In genomic region chr1:166914111-166914510, GRCh38 we compare ENCODE assay signal across 1 cellular context.
TF ChIP-seq lines count a peak whose summit lies in the region.

No MANE protein-coding gene starts in this region.

TF ChIP-seq in HepG2, 621 proteins besides CTCF, POLR2A, EP300 and RAD21 (continued from another document):
- TF ChIP-seq ZSCAN21 (CRISPR knock-in tag; IDR thresholded peaks at IDR 0.05; ENCODE audit: borderline replicate concordance) = no peak
- no peak for TF ChIP-seq SMC3 (IDR thresholded peaks at IDR 0.05; ENCODE audit: low read length)
- no peak for TF ChIP-seq SP2 (CRISPR knock-in tag; IDR thresholded peaks at IDR 0.05)
- TF ChIP-seq NCOA1 (CRISPR knock-in tag; IDR thresholded peaks at IDR 0.05) = no peak
- no peak for TF ChIP-seq ZBTB2 (CRISPR knock-in tag; IDR thresholded peaks at IDR 0.05; ENCODE audit: low read depth)
- TF ChIP-seq ZNF674 (CRISPR knock-in tag; IDR thresholded peaks at IDR 0.05; ENCODE audit: low read depth) = no peak
- no peak for TF ChIP-seq SALL2 (CRISPR knock-in tag; IDR thresholded peaks at IDR 0.05)
- no peak for TF ChIP-seq ZNF746 (CRISPR knock-in tag; IDR thresholded peaks at IDR 0.05)
- TF ChIP-seq ZNF280B (CRISPR knock-in tag; IDR thresholded peaks at IDR 0.05; ENCODE audit: borderline replicate concordance) = no peak
- no peak for TF ChIP-seq HIVEP1 (CRISPR knock-in tag; IDR thresholded peaks at IDR 0.05)
- no peak for TF ChIP-seq TRIM24 (CRISPR knock-in tag; IDR thresholded peaks at IDR 0.05)
- TF ChIP-seq KMT2A (CRISPR knock-in tag; IDR thresholded peaks at IDR 0.05) = no peak
